ENCODE assay signal across 1 cellular context in the genomic region with DNA sequence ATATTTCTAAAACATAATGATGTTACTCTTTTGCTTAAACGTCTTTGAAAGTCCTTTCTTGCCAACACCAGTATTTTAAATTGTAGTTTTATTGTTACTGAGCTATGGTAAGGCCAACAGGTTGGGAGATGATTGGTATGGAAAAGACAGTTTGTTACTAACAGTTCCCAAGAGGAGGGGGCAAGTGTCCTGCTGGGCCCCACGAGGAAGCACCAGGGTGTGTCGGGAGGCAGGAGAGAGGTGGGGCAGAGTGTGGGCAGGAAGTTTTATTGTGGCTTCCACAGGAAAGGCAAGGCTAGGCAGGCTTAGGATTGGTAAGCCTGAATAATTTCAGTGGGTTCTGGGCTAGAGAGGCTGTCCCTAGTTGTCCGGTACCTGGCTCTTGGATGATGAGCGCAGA.
TF ChIP-seq lines count a peak whose summit lies in the region.

No MANE protein-coding gene starts in this region.

TF ChIP-seq in WTC11, 78 proteins besides CTCF, POLR2A, EP300 and RAD21 (continued from another document):
- TF ChIP-seq, protein P1, sequence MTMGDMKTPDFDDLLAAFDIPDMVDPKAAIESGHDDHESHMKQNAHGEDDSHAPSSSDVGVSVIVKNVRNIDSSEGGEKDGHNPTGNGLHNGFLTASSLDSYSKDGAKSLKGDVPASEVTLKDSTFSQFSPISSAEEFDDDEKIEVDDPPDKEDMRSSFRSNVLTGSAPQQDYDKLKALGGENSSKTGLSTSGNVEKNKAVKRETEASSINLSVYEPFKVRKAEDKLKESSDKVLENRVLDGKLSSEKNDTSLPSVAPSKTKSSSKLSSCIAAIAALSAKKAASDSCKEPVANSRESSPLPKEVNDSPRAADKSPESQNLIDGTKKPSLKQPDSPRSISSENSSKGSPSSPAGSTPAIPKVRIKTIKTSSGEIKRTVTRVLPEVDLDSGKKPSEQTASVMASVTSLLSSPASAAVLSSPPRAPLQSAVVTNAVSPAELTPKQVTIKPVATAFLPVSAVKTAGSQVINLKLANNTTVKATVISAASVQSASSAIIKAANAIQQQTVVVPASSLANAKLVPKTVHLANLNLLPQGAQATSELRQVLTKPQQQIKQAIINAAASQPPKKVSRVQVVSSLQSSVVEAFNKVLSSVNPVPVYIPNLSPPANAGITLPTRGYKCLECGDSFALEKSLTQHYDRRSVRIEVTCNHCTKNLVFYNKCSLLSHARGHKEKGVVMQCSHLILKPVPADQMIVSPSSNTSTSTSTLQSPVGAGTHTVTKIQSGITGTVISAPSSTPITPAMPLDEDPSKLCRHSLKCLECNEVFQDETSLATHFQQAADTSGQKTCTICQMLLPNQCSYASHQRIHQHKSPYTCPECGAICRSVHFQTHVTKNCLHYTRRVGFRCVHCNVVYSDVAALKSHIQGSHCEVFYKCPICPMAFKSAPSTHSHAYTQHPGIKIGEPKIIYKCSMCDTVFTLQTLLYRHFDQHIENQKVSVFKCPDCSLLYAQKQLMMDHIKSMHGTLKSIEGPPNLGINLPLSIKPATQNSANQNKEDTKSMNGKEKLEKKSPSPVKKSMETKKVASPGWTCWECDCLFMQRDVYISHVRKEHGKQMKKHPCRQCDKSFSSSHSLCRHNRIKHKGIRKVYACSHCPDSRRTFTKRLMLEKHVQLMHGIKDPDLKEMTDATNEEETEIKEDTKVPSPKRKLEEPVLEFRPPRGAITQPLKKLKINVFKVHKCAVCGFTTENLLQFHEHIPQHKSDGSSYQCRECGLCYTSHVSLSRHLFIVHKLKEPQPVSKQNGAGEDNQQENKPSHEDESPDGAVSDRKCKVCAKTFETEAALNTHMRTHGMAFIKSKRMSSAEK (CRISPR knock-in tag; IDR thresholded peaks at IDR 0.05; ENCODE audit: borderline replicate concordance) = no peak
